8 cellular contexts compared by ENCODE assay signal in genomic region chr19:43780706-43781525, GRCh38. TPM values are rescaled to one million over a fixed set of nuclear protein-coding genes. Genes with fewer than 3 reads are reported as not detected.
A peak's percentile ranks its signal among the peaks of the same experiment; 100 is the strongest.
DNase-seq lines count a peak whose midpoint lies in the region; ATAC-seq and TF ChIP-seq lines count a peak whose summit lies in the region.

Gene KCNN4 (minus strand): TSS chr19:43780973. CDS start chr19:43780861, 112 bp downstream.

- TF ChIP-seq POLR2A in erythroblast (IDR thresholded peaks at IDR 0.05; ENCODE audit: low read length), result peak; percentile 66

- DNase-seq in M059J (ENCODE audit: low read depth) (peak; percentile 83), erythroblast (lab: John Stamatoyannopoulos, UW) (peak; percentile 62 to 69), DMS79 treated with DMSO at 0.1 percent for 48 hours (lab: John Stamatoyannopoulos, UW) (no peak), cortex of kidney (lab: John Stamatoyannopoulos, UW) (no peak)
- DNase-seq in activated CD4-positive, alpha-beta T cell treated with anti-CD3 and anti-CD28 coated beads, Interleukin-2, amount 50 U/mL, for 4 hours, result peak; percentile 53 to 65
- DNase-seq in stimulated activated CD4-positive, alpha-beta T cell treated with anti-CD3 and anti-CD28 coated beads, Interleukin-1b, Interleukin-23, amount 100 ng/mL, for 48 hours, result peak; percentile 89

- peak; percentile 45 for ATAC-seq in GM18498 (IDR thresholded peaks at IDR 0.05; ENCODE audit: unreplicated experiment)
- no peak for ATAC-seq in HG02571 (IDR thresholded peaks at IDR 0.05; ENCODE audit: unreplicated experiment)

RNA-seq across cellular contexts. Expression of gene KCNN4, which starts in this region (rescaled TPM):
- 20.6 and 30.3 TPM in 2 replicates for total RNA-seq in M059J (2014; rRNA removed; shearing (Covaris generic))

Comparison
In these comparisons a context has a peak if more than half of its experiments do, and no peak if none do; other contexts are left out.
1. DNase-seq: peak in M059J (single experiment), activated CD4-positive, alpha-beta T cell treated with anti-CD3 and anti-CD28 coated beads, Interleukin-2, amount 50 U/mL, for 4 hours (2 of 2), erythroblast (2 of 2) and stimulated activated CD4-positive, alpha-beta T cell treated with anti-CD3 and anti-CD28 coated beads, Interleukin-1b, Interleukin-23, amount 100 ng/mL, for 48 hours (single experiment); none in DMS79 treated with DMSO at 0.1 percent for 48 hours (single experiment) and cortex of kidney (single experiment).